ENCODE assay signal across 9 cellular contexts in the genomic region with DNA sequence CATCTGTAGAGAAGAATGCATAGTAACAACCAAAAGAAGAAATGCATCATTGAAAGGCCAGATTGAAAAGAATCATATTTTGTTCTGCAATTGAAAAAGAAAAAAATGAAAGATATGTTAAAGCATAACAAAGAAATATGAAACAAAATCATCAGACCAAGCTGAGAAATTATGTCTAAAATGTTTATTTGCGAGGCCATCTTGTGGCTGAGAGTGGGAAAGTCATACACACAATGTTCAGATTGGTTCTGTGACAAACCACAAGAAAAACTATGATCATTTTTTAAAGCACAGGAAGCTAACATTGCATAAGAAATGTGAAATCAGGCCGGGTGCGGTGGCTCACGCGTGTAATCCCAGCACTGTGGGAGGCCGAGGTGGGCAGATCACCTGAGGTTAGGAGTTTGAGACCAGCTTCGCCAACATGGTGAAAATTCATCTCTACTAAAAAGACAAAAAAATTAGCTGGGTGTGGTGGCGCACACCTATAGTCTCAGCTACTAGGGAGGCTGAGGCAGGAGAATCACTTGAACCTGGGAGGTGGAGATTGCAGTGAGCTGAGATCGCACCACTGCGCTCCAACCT. TPM values are rescaled to one million over a fixed set of nuclear protein-coding genes. Genes with fewer than 3 reads are reported as not detected.
DNase-seq lines count a peak whose midpoint lies in the region; ATAC-seq and TF ChIP-seq lines count a peak whose summit lies in the region.
"Had no signal": no experiment of that assay in that cellular context is flagged by ENCODE, and none has a peak within 500 bp of the region (broad histone marks: within the 10 kb centered on the region; RNA-seq: fewer than 3 reads in every experiment).

No MANE protein-coding gene starts in this region.

- no peak overlapping the region for H3K4me2 ChIP-seq in Loucy (ENCODE audit: low read depth, low read length, poor library complexity, severe bottlenecking)

- H3K79me2 ChIP-seq in Loucy (ENCODE audit: insufficient read depth, low read length) = no peaks in the 10 kb centered on the region

- no peaks in the 10 kb centered on the region for H3K36me3 Mint-ChIP-seq in progenitor cell of endocrine pancreas (ENCODE audit: insufficient read depth)
- H3K36me3 Mint-ChIP-seq: CD4-positive, alpha-beta memory T cell had no signal

- H3K27ac Mint-ChIP-seq in progenitor cell of endocrine pancreas = no peak overlapping the region
- H3K27ac Mint-ChIP-seq: CD4-positive, alpha-beta memory T cell had no signal

- H3K27me3 ChIP-seq in Loucy (ENCODE audit: insufficient read depth, low read length, poor library complexity, severe bottlenecking) = no peaks in the 10 kb centered on the region

- H3K9me3 ChIP-seq in Loucy (ENCODE audit: insufficient read depth, low read depth, low read length) = no peaks in the 10 kb centered on the region

- H3F3A ChIP-seq in Loucy (ENCODE audit: low read depth) = no peaks in the 10 kb centered on the region

- H3K27me3 Mint-ChIP-seq in progenitor cell of endocrine pancreas = no peaks in the 10 kb centered on the region
- H3K27me3 Mint-ChIP-seq: CD4-positive, alpha-beta memory T cell had no signal

- no peak overlapping the region for H3K4me3 ChIP-seq in Loucy (ENCODE audit: low read length, poor library complexity, severe bottlenecking)

- TF ChIP-seq CTCF in Loucy (conservative IDR thresholded peaks at IDR 0.05; ENCODE audit: low read length) (peak; percentile 72), progenitor cell of endocrine pancreas (IDR thresholded peaks at IDR 0.05; ENCODE audit: unreplicated experiment) (peak; percentile 64)

- no peaks in the 10 kb centered on the region for H3K9me3 Mint-ChIP-seq in progenitor cell of endocrine pancreas (ENCODE audit: low read depth)
- H3K9me3 Mint-ChIP-seq: CD4-positive, alpha-beta memory T cell had no signal

- no peak overlapping the region for H3K9ac ChIP-seq in Loucy (ENCODE audit: low read depth, low read length, poor library complexity, severe bottlenecking)

- no peaks in the 10 kb centered on the region for H3K4me1 ChIP-seq in Loucy (ENCODE audit: insufficient read depth, low read length, poor library complexity, severe bottlenecking)

- no peak overlapping the region for H2AFZ ChIP-seq in Loucy (ENCODE audit: low read length)

- no peaks in the 10 kb centered on the region for H3K9me2 ChIP-seq in Loucy (replicated peaks; ENCODE audit: low read depth, low read length)

- ATAC-seq in HG03045 (IDR thresholded peaks at IDR 0.05; ENCODE audit: unreplicated experiment) = no peak

- no peak overlapping the region for H3K4me3 Mint-ChIP-seq in progenitor cell of endocrine pancreas (ENCODE audit: low read depth)
- H3K4me3 Mint-ChIP-seq: CD4-positive, alpha-beta memory T cell had no signal

- H3K4me1 Mint-ChIP-seq in progenitor cell of endocrine pancreas (ENCODE audit: low read depth) = no peaks in the 10 kb centered on the region

- H3K36me3 ChIP-seq in Loucy (ENCODE audit: insufficient read depth, low read length) = no peaks in the 10 kb centered on the region

- no peaks in the 10 kb centered on the region for H4K20me1 ChIP-seq in Loucy (ENCODE audit: insufficient read depth, low read length, poor library complexity, severe bottlenecking)

- peak; percentile 4 for DNase-seq in NCI-H2196 (lab: John Stamatoyannopoulos, UW; ENCODE audit: unreplicated experiment)
- DNase-seq in NCI-H2196 treated with DMSO at 0.1 percent for 48 hours (lab: John Stamatoyannopoulos, UW; ENCODE audit: unreplicated experiment) = no peak
- DNase-seq in dedifferentiated amniotic fluid mesenchymal stem cell (ENCODE audit: extremely low spot score) = peak; percentile 43
- DNase-seq in progenitor cell of endocrine pancreas (ENCODE audit: low spot score, unreplicated experiment) = no peak
- no peak for DNase-seq in activated CD4-positive, alpha-beta T cell treated with anti-CD3 and anti-CD28 coated beads for 4 hours
- DNase-seq in activated naive CD4-positive, alpha-beta T cell treated with anti-CD3 and anti-CD28 coated beads, Interleukin-2, amount 50 U/mL, for 16 hours = no peak
- DNase-seq: CD4-positive, alpha-beta memory T cell had no signal

RNA-seq across cellular contexts. Expression of a gene that starts 36.6 kb away (rescaled TPM):
- total RNA-seq in progenitor cell of endocrine pancreas = not detected in 2 replicates
- total RNA-seq: CD4-positive, alpha-beta memory T cell had no signal

Comparison
In these comparisons a context has a peak if more than half of its experiments do, and no peak if none do; other contexts are left out.
1. DNase-seq: peak in NCI-H2196 (single experiment) and dedifferentiated amniotic fluid mesenchymal stem cell (single experiment); none in NCI-H2196 treated with DMSO at 0.1 percent for 48 hours (single experiment), progenitor cell of endocrine pancreas (single experiment), activated CD4-positive, alpha-beta T cell treated with anti-CD3 and anti-CD28 coated beads for 4 hours (0 of 2) and activated naive CD4-positive, alpha-beta T cell treated with anti-CD3 and anti-CD28 coated beads, Interleukin-2, amount 50 U/mL, for 16 hours (single experiment).